ENCODE assay signal across 13 cellular contexts in genomic region chr20:20215976-20216727, GRCh38.
DNase-seq lines count a peak whose midpoint lies in the region; ATAC-seq and TF ChIP-seq lines count a peak whose summit lies in the region.
"Had no signal": no experiment of that assay in that cellular context is flagged by ENCODE, and none has a peak within 500 bp of the region (broad histone marks: within the 10 kb centered on the region; RNA-seq: fewer than 3 reads in every experiment).

No MANE protein-coding gene starts in this region.

- DNase-seq in DMS 273 (lab: John Stamatoyannopoulos, UW; ENCODE audit: unreplicated experiment) (peak; percentile 94), NCI-H146 treated with DMSO at 0.1 percent for 48 hours (lab: John Stamatoyannopoulos, UW; ENCODE audit: unreplicated experiment) (peak; percentile 95), NCI-H774 (lab: John Stamatoyannopoulos, UW) (peak; percentile 89), left ventricle myocardium superior (peak; percentile 65), left lobe of liver (ENCODE audit: low spot score) (no peak), coronary artery (ENCODE audit: low spot score) (no peak), NCI-H526 treated with DMSO at 0.1 percent for 48 hours (lab: John Stamatoyannopoulos, UW) (no peak)
- DNase-seq: activated naive CD8-positive, alpha-beta T cell treated with anti-CD3 and anti-CD28 coated beads, Interleukin-2, amount 10 ng/mL, durations not matched to agents 7 days and 5 days; mesendoderm; pancreas had no signal

- no peak overlapping the region for H3K27ac ChIP-seq in coronary artery
- H3K27ac ChIP-seq: pancreas, SK-N-MC, vagina had no signal

- intact Hi-C loops in left ventricle myocardium superior (cut with micrococcal nuclease): no loop called here

- no peak for TF ChIP-seq CTCF in coronary artery (IDR thresholded peaks at IDR 0.05)

- H3K4me3 ChIP-seq in coronary artery: no peak overlapping the region
- H3K4me3 ChIP-seq: pancreas, SK-N-MC, vagina had no signal

- peak; percentile 83 for ATAC-seq in left ventricle myocardium superior
- ATAC-seq in left lobe of liver: no peak
- no peak for ATAC-seq in HG02623 (IDR thresholded peaks at IDR 0.05; ENCODE audit: unreplicated experiment)

Comparison
In these comparisons a context has a peak if more than half of its experiments do, and no peak if none do; other contexts are left out.
1. DNase-seq: peak in DMS 273 (single experiment), NCI-H146 treated with DMSO at 0.1 percent for 48 hours (single experiment), NCI-H774 (single experiment) and left ventricle myocardium superior (single experiment); none in left lobe of liver (single experiment), coronary artery (single experiment) and NCI-H526 treated with DMSO at 0.1 percent for 48 hours (single experiment).